ENCODE assay signal across 8 cellular contexts in genomic region chr5:40436535-40437237, GRCh38.
DNase-seq lines count a peak whose midpoint lies in the region; ATAC-seq and TF ChIP-seq lines count a peak whose summit lies in the region.

No MANE protein-coding gene starts in this region.

- H3K23ac ChIP-seq in H9 (ENCODE audit: insufficient read length, low read depth, low read length), result no peak overlapping the region

- H3K18ac ChIP-seq in H9 (ENCODE audit: insufficient read length, low read depth, low read length), result no peak overlapping the region

- H3K27ac Mint-ChIP-seq in T-helper 2 cell treated with Interferon-gamma antibody and Interleukin-4, amounts not matched to agents 5 μg/mL and 100 μg/mL, for 36 hours, result peak overlapping the region; percentile 91
- no peak overlapping the region for H3K27ac Mint-ChIP-seq in H9

- no peak overlapping the region for H3K14ac ChIP-seq in H9 (ENCODE audit: insufficient read depth, low read length)

- H2BK20ac ChIP-seq in H9 (ENCODE audit: low read depth, low read length, poor library complexity, severe bottlenecking), result no peak overlapping the region

- H3K36me3 Mint-ChIP-seq in T-helper 2 cell treated with Interferon-gamma antibody and Interleukin-4, amounts not matched to agents 5 μg/mL and 100 μg/mL, for 36 hours (ENCODE audit: low read depth), result peaks cover 12% of the 10 kb centered on the region
- peaks cover 0 to 7% (median 0%) of the 10 kb centered on the region in 3 experiments; a peak in 1 of 7 replicates for H3K36me3 Mint-ChIP-seq in H9 (ENCODE audit: insufficient read depth in 1 of 3, low read depth in 3 of 3)

- H4K5ac ChIP-seq in H9 (ENCODE audit: insufficient read length, low read depth, low read length), result no peak overlapping the region

- H2BK5ac ChIP-seq in H9 (ENCODE audit: insufficient read length, low read length), result no peak overlapping the region

- H3K79me1 ChIP-seq in H9 (ENCODE audit: insufficient read depth, low read depth, low read length, poor library complexity, severe bottlenecking), result no peaks in the 10 kb centered on the region

- H3K4me3 ChIP-seq in neutrophil (ENCODE audit: low read depth in 1 of 2, low read length in 1 of 2), result no peak overlapping the region

- no peak overlapping the region for H3K4me2 ChIP-seq in H9 (ENCODE audit: insufficient read depth, insufficient read length, low read length)

- no peaks in the 10 kb centered on the region for H3K27me3 Mint-ChIP-seq in T-helper 2 cell treated with Interferon-gamma antibody and Interleukin-4, amounts not matched to agents 5 μg/mL and 100 μg/mL, for 36 hours (ENCODE audit: low read depth)
- no peaks in the 10 kb centered on the region for H3K27me3 Mint-ChIP-seq in H9 (ENCODE audit: low read depth)

- no peak overlapping the region for H4K8ac ChIP-seq in H9 (replicated peaks; ENCODE audit: insufficient read length, low read depth, low read length)

- H3K27ac ChIP-seq in neutrophil, result peak overlapping the region; percentile 72
- no peak overlapping the region for H3K27ac ChIP-seq in H9 (ENCODE audit: insufficient read length, low read depth, low read length)

- H2BK15ac ChIP-seq in H9 (ENCODE audit: low read depth, low read length), result no peak overlapping the region

- peak overlapping the region; percentile 62 for H3K4me3 Mint-ChIP-seq in T-helper 2 cell treated with Interferon-gamma antibody and Interleukin-4, amounts not matched to agents 5 μg/mL and 100 μg/mL, for 36 hours
- no peak overlapping the region for H3K4me3 Mint-ChIP-seq in H9

- H4K20me1 ChIP-seq in H9 (ENCODE audit: control insufficient read depth, insufficient read depth, insufficient read length), result no peaks in the 10 kb centered on the region

- H3T11ph ChIP-seq in H9 (ENCODE audit: low read length), result no peak overlapping the region

- H3K56ac ChIP-seq in H9 (ENCODE audit: insufficient read length, low read depth, low read length), result no peak overlapping the region

- H3K4me1 ChIP-seq in neutrophil (ENCODE audit: control insufficient read depth in 1 of 2, insufficient read depth in 1 of 2, low read depth in 1 of 2, low read length in 1 of 2), result peaks cover 17 to 20% of the 10 kb centered on the region in 2 experiments
- H3K4me1 ChIP-seq in H9 (ENCODE audit: insufficient read depth, low read length), result peaks cover 2% of the 10 kb centered on the region; the same call in 1 of the 2 replicates

- no peak for TF ChIP-seq CTCF in neutrophil (IDR thresholded peaks at IDR 0.05)
- no peak for TF ChIP-seq CTCF in H9 (conservative IDR thresholded peaks at IDR 0.05)

- H2BK12ac ChIP-seq in H9 (ENCODE audit: insufficient read length, low read depth, low read length), result no peak overlapping the region

- H3K4ac ChIP-seq in H9 (ENCODE audit: low read depth, low read length), result no peak overlapping the region

- no peaks in the 10 kb centered on the region for H3K79me2 ChIP-seq in H9 (ENCODE audit: insufficient read depth, low read length)

- H3K27me3 ChIP-seq in neutrophil (no peaks in the 10 kb centered on the region), H9 (ENCODE audit: insufficient read depth, low read length) (no peaks in the 10 kb centered on the region)

- peaks cover 11% of the 10 kb centered on the region for H3K9me3 Mint-ChIP-seq in T-helper 2 cell treated with Interferon-gamma antibody and Interleukin-4, amounts not matched to agents 5 μg/mL and 100 μg/mL, for 36 hours
- H3K9me3 Mint-ChIP-seq in H9, result no peaks in the 10 kb centered on the region; a peak in 1 of 5 replicates

- H2AFZ ChIP-seq in H9 (ENCODE audit: low read length), result no peak overlapping the region

- H3K9me3 ChIP-seq in neutrophil (no peaks in the 10 kb centered on the region), H9 (ENCODE audit: control insufficient read depth, low read depth, low read length) (no peaks in the 10 kb centered on the region)

- no peak overlapping the region for H2AK5ac ChIP-seq in H9 (ENCODE audit: insufficient read length, low read length)

- H3K23me2 ChIP-seq in H9 (ENCODE audit: insufficient read length, low read depth, low read length, poor library complexity, severe bottlenecking), result no peaks in the 10 kb centered on the region

- peaks cover 63% of the 10 kb centered on the region for H3K4me1 Mint-ChIP-seq in T-helper 2 cell treated with Interferon-gamma antibody and Interleukin-4, amounts not matched to agents 5 μg/mL and 100 μg/mL, for 36 hours (ENCODE audit: low read depth)
- H3K4me1 Mint-ChIP-seq in H9, result peaks cover 9 to 14% of the 10 kb centered on the region in 2 experiments

- no peak overlapping the region for H2BK120ac ChIP-seq in H9 (ENCODE audit: low read depth, low read length, poor library complexity, severe bottlenecking)

- H3K9ac ChIP-seq in H9 (ENCODE audit: extremely low read depth, insufficient read length, low read length), result no peak overlapping the region

- H4K91ac ChIP-seq in H9 (ENCODE audit: insufficient read length, low read depth, low read length), result no peak overlapping the region

- DNase-seq in T-helper 2 cell treated with Interferon-gamma antibody and Interleukin-4, amounts not matched to agents 5 μg/mL and 100 μg/mL, for 36 hours (ENCODE audit: low spot score), result peak; percentile 52
- DNase-seq in anterior cingulate cortex (lab: John Stamatoyannopoulos, UW), result no peak
- DNase-seq in H9, result no peak
- no peak for DNase-seq in LoVo (ENCODE audit: low spot score)
- no peak for DNase-seq in iPS-NIHi11 (ENCODE audit: low spot score)

- no peaks in the 10 kb centered on the region for H3K36me3 ChIP-seq in neutrophil

- no CpG with 5 or more reads among the region's 9 CpGs for WGBS in H9 (ENCODE audit: extremely low coverage, insufficient read length, low lambda C conversion rate)

- ATAC-seq in GM18907 (IDR thresholded peaks at IDR 0.05; ENCODE audit: unreplicated experiment) (peak; percentile 76), HG02852 (IDR thresholded peaks at IDR 0.05; ENCODE audit: unreplicated experiment) (peak; percentile 55)
